ENCODE assay signal across 1 cellular context in the genomic region with DNA sequence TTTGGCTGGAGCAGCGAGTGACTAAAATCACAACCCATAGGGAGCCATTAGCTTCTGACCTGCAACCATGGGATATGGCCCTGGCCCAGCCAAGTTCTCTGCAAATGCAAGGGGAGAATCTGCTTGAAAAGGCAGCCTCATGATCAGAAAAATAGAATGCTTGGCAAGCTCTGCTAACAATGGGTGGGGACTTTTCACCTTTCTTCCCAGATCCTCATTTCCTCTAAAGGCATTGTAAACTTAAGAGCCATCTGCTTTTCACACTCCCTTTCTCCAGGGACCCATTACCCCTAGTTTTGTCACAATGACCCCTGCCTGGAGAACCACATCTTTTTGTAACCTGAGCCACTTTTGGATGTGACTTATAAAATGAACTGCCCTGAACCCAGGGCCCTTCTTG.
TF ChIP-seq lines count a peak whose summit lies in the region.

No MANE protein-coding gene starts in this region.

TF ChIP-seq in GM12878, 131 proteins besides CTCF, POLR2A, EP300 and RAD21 (continued from another document):
- TF ChIP-seq, protein P1, sequence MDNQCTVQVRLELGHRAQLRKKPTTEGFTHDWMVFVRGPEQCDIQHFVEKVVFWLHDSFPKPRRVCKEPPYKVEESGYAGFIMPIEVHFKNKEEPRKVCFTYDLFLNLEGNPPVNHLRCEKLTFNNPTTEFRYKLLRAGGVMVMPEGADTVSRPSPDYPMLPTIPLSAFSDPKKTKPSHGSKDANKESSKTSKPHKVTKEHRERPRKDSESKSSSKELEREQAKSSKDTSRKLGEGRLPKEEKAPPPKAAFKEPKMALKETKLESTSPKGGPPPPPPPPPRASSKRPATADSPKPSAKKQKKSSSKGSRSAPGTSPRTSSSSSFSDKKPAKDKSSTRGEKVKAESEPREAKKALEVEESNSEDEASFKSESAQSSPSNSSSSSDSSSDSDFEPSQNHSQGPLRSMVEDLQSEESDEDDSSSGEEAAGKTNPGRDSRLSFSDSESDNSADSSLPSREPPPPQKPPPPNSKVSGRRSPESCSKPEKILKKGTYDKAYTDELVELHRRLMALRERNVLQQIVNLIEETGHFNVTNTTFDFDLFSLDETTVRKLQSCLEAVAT (IDR thresholded peaks at IDR 0.05) = no peak
- TF ChIP-seq, protein P2, sequence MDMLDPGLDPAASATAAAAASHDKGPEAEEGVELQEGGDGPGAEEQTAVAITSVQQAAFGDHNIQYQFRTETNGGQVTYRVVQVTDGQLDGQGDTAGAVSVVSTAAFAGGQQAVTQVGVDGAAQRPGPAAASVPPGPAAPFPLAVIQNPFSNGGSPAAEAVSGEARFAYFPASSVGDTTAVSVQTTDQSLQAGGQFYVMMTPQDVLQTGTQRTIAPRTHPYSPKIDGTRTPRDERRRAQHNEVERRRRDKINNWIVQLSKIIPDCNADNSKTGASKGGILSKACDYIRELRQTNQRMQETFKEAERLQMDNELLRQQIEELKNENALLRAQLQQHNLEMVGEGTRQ (IDR thresholded peaks at IDR 0.05; ENCODE audit: borderline replicate concordance, low read depth, low read length) = no peak
- TF ChIP-seq BRCA1 (IDR thresholded peaks at IDR 0.05; ENCODE audit: low read depth, low read length) (no peak), SPI1 (IDR thresholded peaks at IDR 0.05; ENCODE audit: borderline replicate concordance, insufficient read depth, low read depth, low read length) (peak; percentile 84), RFX5 (IDR thresholded peaks at IDR 0.05; ENCODE audit: low read depth, low read length) (no peak), MEF2A (IDR thresholded peaks at IDR 0.05; ENCODE audit: insufficient read depth, low read depth, low read length) (no peak), RELA (IDR thresholded peaks at IDR 0.05; ENCODE audit: borderline replicate concordance, partially characterized antibody) (no peak), STAT3 (IDR thresholded peaks at IDR 0.05; ENCODE audit: low read depth, low read length) (no peak), SMAD1 (IDR thresholded peaks at IDR 0.05; ENCODE audit: low read depth, partially characterized antibody) (no peak), TCF3 (IDR thresholded peaks at IDR 0.05; ENCODE audit: borderline replicate concordance, insufficient read depth, low read depth, low read length) (no peak), KLF5 (IDR thresholded peaks at IDR 0.05; ENCODE audit: partially characterized antibody) (no peak), CREB1 (IDR thresholded peaks at IDR 0.05; ENCODE audit: low read depth) (no peak), EGR1 (IDR thresholded peaks at IDR 0.05; ENCODE audit: borderline replicate concordance in 1 of 2, low read depth in 2 of 2, low read length in 2 of 2) (no peak), HCFC1 (IDR thresholded peaks at IDR 0.05; ENCODE audit: low read length) (no peak), HDAC2 (IDR thresholded peaks at IDR 0.05) (no peak), HDAC6 (IDR thresholded peaks at IDR 0.05; ENCODE audit: unreplicated experiment) (no peak), ZNF384 (IDR thresholded peaks at IDR 0.05; ENCODE audit: borderline replicate concordance, low read depth, low read length) (no peak), EED (IDR thresholded peaks at IDR 0.05; ENCODE audit: low read depth) (0 out of 2 replicates have a peak, but pooled peaks have one; percentile 15), BHLHE40 (IDR thresholded peaks at IDR 0.05; ENCODE audit: borderline replicate concordance in 1 of 2, low read depth in 2 of 2, low read length in 1 of 2) (peak in 1 of 2 experiments; percentile 4; a peak in 1 of 4 replicates), TCF12 (IDR thresholded peaks at IDR 0.05; ENCODE audit: low read depth, low read length) (no peak), ASH2L (IDR thresholded peaks at IDR 0.05; ENCODE audit: borderline replicate concordance, low read depth) (no peak)
- TF ChIP-seq, protein P3, sequence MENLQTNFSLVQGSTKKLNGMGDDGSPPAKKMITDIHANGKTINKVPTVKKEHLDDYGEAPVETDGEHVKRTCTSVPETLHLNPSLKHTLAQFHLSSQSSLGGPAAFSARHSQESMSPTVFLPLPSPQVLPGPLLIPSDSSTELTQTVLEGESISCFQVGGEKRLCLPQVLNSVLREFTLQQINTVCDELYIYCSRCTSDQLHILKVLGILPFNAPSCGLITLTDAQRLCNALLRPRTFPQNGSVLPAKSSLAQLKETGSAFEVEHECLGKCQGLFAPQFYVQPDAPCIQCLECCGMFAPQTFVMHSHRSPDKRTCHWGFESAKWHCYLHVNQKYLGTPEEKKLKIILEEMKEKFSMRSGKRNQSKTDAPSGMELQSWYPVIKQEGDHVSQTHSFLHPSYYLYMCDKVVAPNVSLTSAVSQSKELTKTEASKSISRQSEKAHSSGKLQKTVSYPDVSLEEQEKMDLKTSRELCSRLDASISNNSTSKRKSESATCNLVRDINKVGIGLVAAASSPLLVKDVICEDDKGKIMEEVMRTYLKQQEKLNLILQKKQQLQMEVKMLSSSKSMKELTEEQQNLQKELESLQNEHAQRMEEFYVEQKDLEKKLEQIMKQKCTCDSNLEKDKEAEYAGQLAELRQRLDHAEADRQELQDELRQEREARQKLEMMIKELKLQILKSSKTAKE (IDR thresholded peaks at IDR 0.05; ENCODE audit: low read depth, poor library complexity, severe bottlenecking) = no peak
- TF ChIP-seq, protein P4, sequence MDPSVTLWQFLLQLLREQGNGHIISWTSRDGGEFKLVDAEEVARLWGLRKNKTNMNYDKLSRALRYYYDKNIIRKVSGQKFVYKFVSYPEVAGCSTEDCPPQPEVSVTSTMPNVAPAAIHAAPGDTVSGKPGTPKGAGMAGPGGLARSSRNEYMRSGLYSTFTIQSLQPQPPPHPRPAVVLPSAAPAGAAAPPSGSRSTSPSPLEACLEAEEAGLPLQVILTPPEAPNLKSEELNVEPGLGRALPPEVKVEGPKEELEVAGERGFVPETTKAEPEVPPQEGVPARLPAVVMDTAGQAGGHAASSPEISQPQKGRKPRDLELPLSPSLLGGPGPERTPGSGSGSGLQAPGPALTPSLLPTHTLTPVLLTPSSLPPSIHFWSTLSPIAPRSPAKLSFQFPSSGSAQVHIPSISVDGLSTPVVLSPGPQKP (IDR thresholded peaks at IDR 0.05; ENCODE audit: low read depth, low read length) = no peak
- TF ChIP-seq, protein P5, sequence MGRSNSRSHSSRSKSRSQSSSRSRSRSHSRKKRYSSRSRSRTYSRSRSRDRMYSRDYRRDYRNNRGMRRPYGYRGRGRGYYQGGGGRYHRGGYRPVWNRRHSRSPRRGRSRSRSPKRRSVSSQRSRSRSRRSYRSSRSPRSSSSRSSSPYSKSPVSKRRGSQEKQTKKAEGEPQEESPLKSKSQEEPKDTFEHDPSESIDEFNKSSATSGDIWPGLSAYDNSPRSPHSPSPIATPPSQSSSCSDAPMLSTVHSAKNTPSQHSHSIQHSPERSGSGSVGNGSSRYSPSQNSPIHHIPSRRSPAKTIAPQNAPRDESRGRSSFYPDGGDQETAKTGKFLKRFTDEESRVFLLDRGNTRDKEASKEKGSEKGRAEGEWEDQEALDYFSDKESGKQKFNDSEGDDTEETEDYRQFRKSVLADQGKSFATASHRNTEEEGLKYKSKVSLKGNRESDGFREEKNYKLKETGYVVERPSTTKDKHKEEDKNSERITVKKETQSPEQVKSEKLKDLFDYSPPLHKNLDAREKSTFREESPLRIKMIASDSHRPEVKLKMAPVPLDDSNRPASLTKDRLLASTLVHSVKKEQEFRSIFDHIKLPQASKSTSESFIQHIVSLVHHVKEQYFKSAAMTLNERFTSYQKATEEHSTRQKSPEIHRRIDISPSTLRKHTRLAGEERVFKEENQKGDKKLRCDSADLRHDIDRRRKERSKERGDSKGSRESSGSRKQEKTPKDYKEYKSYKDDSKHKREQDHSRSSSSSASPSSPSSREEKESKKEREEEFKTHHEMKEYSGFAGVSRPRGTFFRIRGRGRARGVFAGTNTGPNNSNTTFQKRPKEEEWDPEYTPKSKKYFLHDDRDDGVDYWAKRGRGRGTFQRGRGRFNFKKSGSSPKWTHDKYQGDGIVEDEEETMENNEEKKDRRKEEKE (IDR thresholded peaks at IDR 0.05) = no peak
- TF ChIP-seq, protein P6, sequence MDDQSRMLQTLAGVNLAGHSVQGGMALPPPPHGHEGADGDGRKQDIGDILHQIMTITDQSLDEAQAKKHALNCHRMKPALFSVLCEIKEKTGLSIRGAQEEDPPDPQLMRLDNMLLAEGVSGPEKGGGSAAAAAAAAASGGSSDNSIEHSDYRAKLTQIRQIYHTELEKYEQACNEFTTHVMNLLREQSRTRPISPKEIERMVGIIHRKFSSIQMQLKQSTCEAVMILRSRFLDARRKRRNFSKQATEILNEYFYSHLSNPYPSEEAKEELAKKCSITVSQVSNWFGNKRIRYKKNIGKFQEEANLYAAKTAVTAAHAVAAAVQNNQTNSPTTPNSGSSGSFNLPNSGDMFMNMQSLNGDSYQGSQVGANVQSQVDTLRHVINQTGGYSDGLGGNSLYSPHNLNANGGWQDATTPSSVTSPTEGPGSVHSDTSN (IDR thresholded peaks at IDR 0.05; ENCODE audit: insufficient replicate concordance, low read depth, low read length) = no peak
